In the genomic region with DNA sequence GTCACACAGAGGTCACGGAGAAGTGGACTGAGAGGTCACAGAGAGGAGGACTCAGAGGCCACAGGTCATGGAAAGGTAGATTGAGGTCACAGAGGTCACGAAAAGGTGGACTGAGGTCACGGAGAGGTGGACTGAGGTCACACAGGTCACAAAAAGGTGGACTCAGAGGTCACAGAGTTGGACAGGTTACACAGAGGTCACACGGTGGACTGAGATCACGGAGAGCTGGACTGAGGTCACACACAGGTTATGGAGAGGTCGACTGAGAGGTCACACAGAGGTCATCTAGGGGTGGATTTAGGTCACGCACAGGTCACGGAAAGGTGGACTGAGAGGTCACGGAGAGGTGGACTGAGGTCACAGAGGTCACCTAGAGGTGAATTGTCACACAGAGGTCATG, we compare ENCODE assay signal across 1 cellular context.
TF ChIP-seq lines count a peak whose summit lies in the region.

No MANE protein-coding gene starts in this region.

TF ChIP-seq in HCT116, 20 proteins besides CTCF, POLR2A, EP300 and RAD21:
- TF ChIP-seq, protein P1, sequence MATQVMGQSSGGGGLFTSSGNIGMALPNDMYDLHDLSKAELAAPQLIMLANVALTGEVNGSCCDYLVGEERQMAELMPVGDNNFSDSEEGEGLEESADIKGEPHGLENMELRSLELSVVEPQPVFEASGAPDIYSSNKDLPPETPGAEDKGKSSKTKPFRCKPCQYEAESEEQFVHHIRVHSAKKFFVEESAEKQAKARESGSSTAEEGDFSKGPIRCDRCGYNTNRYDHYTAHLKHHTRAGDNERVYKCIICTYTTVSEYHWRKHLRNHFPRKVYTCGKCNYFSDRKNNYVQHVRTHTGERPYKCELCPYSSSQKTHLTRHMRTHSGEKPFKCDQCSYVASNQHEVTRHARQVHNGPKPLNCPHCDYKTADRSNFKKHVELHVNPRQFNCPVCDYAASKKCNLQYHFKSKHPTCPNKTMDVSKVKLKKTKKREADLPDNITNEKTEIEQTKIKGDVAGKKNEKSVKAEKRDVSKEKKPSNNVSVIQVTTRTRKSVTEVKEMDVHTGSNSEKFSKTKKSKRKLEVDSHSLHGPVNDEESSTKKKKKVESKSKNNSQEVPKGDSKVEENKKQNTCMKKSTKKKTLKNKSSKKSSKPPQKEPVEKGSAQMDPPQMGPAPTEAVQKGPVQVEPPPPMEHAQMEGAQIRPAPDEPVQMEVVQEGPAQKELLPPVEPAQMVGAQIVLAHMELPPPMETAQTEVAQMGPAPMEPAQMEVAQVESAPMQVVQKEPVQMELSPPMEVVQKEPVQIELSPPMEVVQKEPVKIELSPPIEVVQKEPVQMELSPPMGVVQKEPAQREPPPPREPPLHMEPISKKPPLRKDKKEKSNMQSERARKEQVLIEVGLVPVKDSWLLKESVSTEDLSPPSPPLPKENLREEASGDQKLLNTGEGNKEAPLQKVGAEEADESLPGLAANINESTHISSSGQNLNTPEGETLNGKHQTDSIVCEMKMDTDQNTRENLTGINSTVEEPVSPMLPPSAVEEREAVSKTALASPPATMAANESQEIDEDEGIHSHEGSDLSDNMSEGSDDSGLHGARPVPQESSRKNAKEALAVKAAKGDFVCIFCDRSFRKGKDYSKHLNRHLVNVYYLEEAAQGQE (IDR thresholded peaks at IDR 0.05; ENCODE audit: low read depth), result no peak
- TF ChIP-seq YY1 (IDR thresholded peaks at IDR 0.05; ENCODE audit: extremely low read depth, insufficient replicate concordance, low read depth, low read length) (no peak), FOSL1 (IDR thresholded peaks at IDR 0.05; ENCODE audit: low read depth) (no peak), EGR1 (IDR thresholded peaks at IDR 0.05; ENCODE audit: low read depth) (no peak), EZH2 (IDR thresholded peaks at IDR 0.05) (no peak), SIN3A (IDR thresholded peaks at IDR 0.05; ENCODE audit: low read depth) (no peak), TCF7L2 (IDR thresholded peaks at IDR 0.05; ENCODE audit: borderline replicate concordance, extremely low read depth, insufficient read depth, insufficient read length) (no peak), SP1 (IDR thresholded peaks at IDR 0.05; ENCODE audit: low read depth) (no peak), CEBPB (IDR thresholded peaks at IDR 0.05; ENCODE audit: low read depth) (no peak), ELF1 (IDR thresholded peaks at IDR 0.05; ENCODE audit: borderline replicate concordance, low read depth) (no peak), ZNF274 (IDR thresholded peaks at IDR 0.05; ENCODE audit: low read depth, low read length) (no peak), POLR2AphosphoS5 (IDR thresholded peaks at IDR 0.05; ENCODE audit: low read depth, low read length) (no peak), JUND (IDR thresholded peaks at IDR 0.05) (no peak), SRF (IDR thresholded peaks at IDR 0.05; ENCODE audit: low read depth) (no peak), CBX3 (IDR thresholded peaks at IDR 0.05; ENCODE audit: low read depth) (no peak), ZFX (IDR thresholded peaks at IDR 0.05) (no peak), EZH2phosphoT487 (IDR thresholded peaks at IDR 0.05; ENCODE audit: borderline replicate concordance) (no peak)
- TF ChIP-seq, protein P2, sequence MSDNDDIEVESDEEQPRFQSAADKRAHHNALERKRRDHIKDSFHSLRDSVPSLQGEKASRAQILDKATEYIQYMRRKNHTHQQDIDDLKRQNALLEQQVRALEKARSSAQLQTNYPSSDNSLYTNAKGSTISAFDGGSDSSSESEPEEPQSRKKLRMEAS (IDR thresholded peaks at IDR 0.05), result no peak
- TF ChIP-seq, protein P3, sequence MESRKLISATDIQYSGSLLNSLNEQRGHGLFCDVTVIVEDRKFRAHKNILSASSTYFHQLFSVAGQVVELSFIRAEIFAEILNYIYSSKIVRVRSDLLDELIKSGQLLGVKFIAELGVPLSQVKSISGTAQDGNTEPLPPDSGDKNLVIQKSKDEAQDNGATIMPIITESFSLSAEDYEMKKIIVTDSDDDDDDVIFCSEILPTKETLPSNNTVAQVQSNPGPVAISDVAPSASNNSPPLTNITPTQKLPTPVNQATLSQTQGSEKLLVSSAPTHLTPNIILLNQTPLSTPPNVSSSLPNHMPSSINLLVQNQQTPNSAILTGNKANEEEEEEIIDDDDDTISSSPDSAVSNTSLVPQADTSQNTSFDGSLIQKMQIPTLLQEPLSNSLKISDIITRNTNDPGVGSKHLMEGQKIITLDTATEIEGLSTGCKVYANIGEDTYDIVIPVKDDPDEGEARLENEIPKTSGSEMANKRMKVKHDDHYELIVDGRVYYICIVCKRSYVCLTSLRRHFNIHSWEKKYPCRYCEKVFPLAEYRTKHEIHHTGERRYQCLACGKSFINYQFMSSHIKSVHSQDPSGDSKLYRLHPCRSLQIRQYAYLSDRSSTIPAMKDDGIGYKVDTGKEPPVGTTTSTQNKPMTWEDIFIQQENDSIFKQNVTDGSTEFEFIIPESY (IDR thresholded peaks at IDR 0.05; ENCODE audit: extremely low read depth, insufficient replicate concordance, low read length), result no peak
- TF ChIP-seq, protein P4, sequence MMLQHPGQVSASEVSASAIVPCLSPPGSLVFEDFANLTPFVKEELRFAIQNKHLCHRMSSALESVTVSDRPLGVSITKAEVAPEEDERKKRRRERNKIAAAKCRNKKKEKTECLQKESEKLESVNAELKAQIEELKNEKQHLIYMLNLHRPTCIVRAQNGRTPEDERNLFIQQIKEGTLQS (IDR thresholded peaks at IDR 0.05), result no peak
